Comparison of ENCODE assay signal across 25 cellular contexts in genomic region chr7:156192921-156193320, GRCh38.
DNase-seq lines count a peak whose midpoint lies in the region; ATAC-seq and TF ChIP-seq lines count a peak whose summit lies in the region.
"Had no signal": no experiment of that assay in that cellular context is flagged by ENCODE, and none has a peak within 500 bp of the region (broad histone marks: within the 10 kb centered on the region; RNA-seq: fewer than 3 reads in every experiment).

No MANE protein-coding gene starts in this region.

- POLR2A ChIA-PET in WTC11 (lab: Charles Lee) = no interaction called here

- H3K36me3 ChIP-seq in effector memory CD4-positive, alpha-beta T cell (ENCODE audit: control insufficient read depth, insufficient read depth, low read length) = no peaks in the 10 kb centered on the region
- H3K36me3 ChIP-seq: BLaER1 treated with 17β-estradiol and CSF1 and Interleukin-3, amounts not matched to agents 10 nM and 100 nM; heart left ventricle; suprapubic skin had no signal

- H3K4me1 ChIP-seq in effector memory CD4-positive, alpha-beta T cell (ENCODE audit: control insufficient read depth, insufficient read depth, low read length, poor library complexity, severe bottlenecking) = no peaks in the 10 kb centered on the region
- H3K4me1 ChIP-seq: heart left ventricle, suprapubic skin had no signal

- no peak overlapping the region for H3K27ac Mint-ChIP-seq in WTC11
- H3K27ac Mint-ChIP-seq: activated CD4-positive, alpha-beta memory T cell treated with anti-CD3 and anti-CD28 coated beads, Interleukin-2, amount 10 ng/mL, durations not matched to agents 7 days and 5 days; activated naive CD8-positive, alpha-beta T cell treated with anti-CD3 and anti-CD28 coated beads, Interleukin-2, amount 10 ng/mL, durations not matched to agents 7 days and 5 days; naive B cell had no signal

- no peaks in the 10 kb centered on the region; the same call in 1 of the 2 replicates for H3K27me3 Mint-ChIP-seq in WTC11 (ENCODE audit: low read depth)
- H3K27me3 Mint-ChIP-seq: activated CD4-positive, alpha-beta memory T cell treated with anti-CD3 and anti-CD28 coated beads, Interleukin-2, amount 10 ng/mL, durations not matched to agents 7 days and 5 days; activated naive CD8-positive, alpha-beta T cell treated with anti-CD3 and anti-CD28 coated beads, Interleukin-2, amount 10 ng/mL, durations not matched to agents 7 days and 5 days had no signal

- in situ Hi-C loops in ACHN (cut with HindIII; ENCODE audit: low pct_ligation_motif_present, low pct_unique_long_range_greater_than_20kb, low sequenced_read_pairs) = no loop called here

- no peak overlapping the region for H3K4me3 Mint-ChIP-seq in WTC11
- H3K4me3 Mint-ChIP-seq: activated CD4-positive, alpha-beta memory T cell treated with anti-CD3 and anti-CD28 coated beads, Interleukin-2, amount 10 ng/mL, durations not matched to agents 7 days and 5 days; activated naive CD8-positive, alpha-beta T cell treated with anti-CD3 and anti-CD28 coated beads, Interleukin-2, amount 10 ng/mL, durations not matched to agents 7 days and 5 days; naive B cell had no signal

- H3K4me3 ChIP-seq in effector memory CD4-positive, alpha-beta T cell (ENCODE audit: insufficient read depth, low read depth, low read length, poor library complexity, severe bottlenecking) = no peak overlapping the region
- H3K4me3 ChIP-seq: BLaER1 treated with 17β-estradiol and CSF1 and Interleukin-3, amounts not matched to agents 10 nM and 100 nM; heart left ventricle; suprapubic skin had no signal

- no peaks in the 10 kb centered on the region for H3K27me3 ChIP-seq in effector memory CD4-positive, alpha-beta T cell (replicated peaks; ENCODE audit: control insufficient read depth, insufficient read depth, low read length, poor library complexity, severe bottlenecking)
- H3K27me3 ChIP-seq: BLaER1 treated with 17β-estradiol and CSF1 and Interleukin-3, amounts not matched to agents 10 nM and 100 nM had no signal

- no peak overlapping the region for H3K27ac ChIP-seq in effector memory CD4-positive, alpha-beta T cell (ENCODE audit: insufficient read depth, low read length, poor library complexity, severe bottlenecking)
- H3K27ac ChIP-seq: BLaER1 treated with 17β-estradiol and CSF1 and Interleukin-3, amounts not matched to agents 10 nM and 100 nM; epithelial cell of prostate; heart left ventricle; suprapubic skin had no signal

- CTCF ChIA-PET in WTC11 (lab: Charles Lee) = no interaction called here

- peaks cover 81% of the 10 kb centered on the region for H3K9me3 Mint-ChIP-seq in WTC11

- ATAC-seq in WTC11 (no peak), GM21576 (IDR thresholded peaks at IDR 0.05; ENCODE audit: unreplicated experiment) (no peak), GM21717 (IDR thresholded peaks at IDR 0.05; ENCODE audit: unreplicated experiment) (no peak)
- ATAC-seq: activated CD4-positive, CD25-positive, alpha-beta regulatory T cell treated with anti-CD3 and anti-CD28 coated beads, Interleukin-2, amount 50 U/mL, for 24 hours; heart left ventricle; Right ventricle myocardium inferior had no signal

- no peaks in the 10 kb centered on the region for H3K9me3 ChIP-seq in effector memory CD4-positive, alpha-beta T cell (ENCODE audit: control insufficient read depth, low read length)
- H3K9me3 ChIP-seq: suprapubic skin had no signal

- TF ChIP-seq CTCF in WTC11 (IDR thresholded peaks at IDR 0.05) = no peak

- H3K36me3 Mint-ChIP-seq in WTC11 = peaks cover 39% of the 10 kb centered on the region
- H3K36me3 Mint-ChIP-seq: activated naive CD8-positive, alpha-beta T cell treated with anti-CD3 and anti-CD28 coated beads, Interleukin-2, amount 10 ng/mL, durations not matched to agents 7 days and 5 days; naive B cell had no signal

- no peaks in the 10 kb centered on the region for H3K4me1 Mint-ChIP-seq in WTC11
- H3K4me1 Mint-ChIP-seq: activated CD4-positive, alpha-beta memory T cell treated with anti-CD3 and anti-CD28 coated beads, Interleukin-2, amount 10 ng/mL, durations not matched to agents 7 days and 5 days; activated naive CD8-positive, alpha-beta T cell treated with anti-CD3 and anti-CD28 coated beads, Interleukin-2, amount 10 ng/mL, durations not matched to agents 7 days and 5 days had no signal

- peak; percentile 43 for DNase-seq in ACHN
- DNase-seq in M059J (ENCODE audit: low read depth) = peak; percentile 44
- peak; percentile 10 for DNase-seq in SW480 (ENCODE audit: low spot score)
- DNase-seq in iPS-NIHi11 (ENCODE audit: low spot score) = peak; percentile 34
- DNase-seq in WTC11 (ENCODE audit: low spot score) = no peak
- DNase-seq in effector memory CD4-positive, alpha-beta T cell = no peak
- DNase-seq: activated CD4-positive, alpha-beta memory T cell treated with anti-CD3 and anti-CD28 coated beads, Interleukin-2, amount 10 ng/mL, durations not matched to agents 7 days and 5 days; activated naive CD8-positive, alpha-beta T cell treated with anti-CD3 and anti-CD28 coated beads, Interleukin-2, amount 10 ng/mL, durations not matched to agents 7 days and 5 days; COR-L47; heart left ventricle; KBM-7; MV-4-11; naive B cell; NCI-H187; NCI-H526 treated with DMSO at 0.1 percent for 48 hours; small intestine; stimulated activated CD4-positive, alpha-beta T cell treated with anti-CD3 and anti-CD28 coated beads, Interleukin-1b, Interleukin-23, amount 100 ng/mL, for 48 hours; T-helper 9 cell had no signal

TF ChIP-seq in WTC11, 78 proteins besides CTCF, POLR2A, EP300 and RAD21:
- no peak for TF ChIP-seq FOXJ3 (CRISPR knock-in tag; IDR thresholded peaks at IDR 0.05; ENCODE audit: borderline replicate concordance)
- TF ChIP-seq IRF1 (CRISPR knock-in tag; IDR thresholded peaks at IDR 0.05) = no peak
- TF ChIP-seq ZNF281 (CRISPR knock-in tag; IDR thresholded peaks at IDR 0.05) = no peak
- TF ChIP-seq ZNF121 (CRISPR knock-in tag; IDR thresholded peaks at IDR 0.05) = no peak
- no peak for TF ChIP-seq E2F4 (CRISPR knock-in tag; IDR thresholded peaks at IDR 0.05; ENCODE audit: borderline replicate concordance, low read depth)
- TF ChIP-seq ZBTB21 (CRISPR knock-in tag; IDR thresholded peaks at IDR 0.05; ENCODE audit: borderline replicate concordance) = no peak
- TF ChIP-seq SOX15 (CRISPR knock-in tag; IDR thresholded peaks at IDR 0.05) = no peak
- no peak for TF ChIP-seq TCF7 (CRISPR knock-in tag; IDR thresholded peaks at IDR 0.05; ENCODE audit: low read depth)
- no peak for TF ChIP-seq HMGA2 (CRISPR knock-in tag; IDR thresholded peaks at IDR 0.05)
TF ChIP-seq in WTC11: peak in this region for 0.

Comparison
In these comparisons a context has a peak if more than half of its experiments do, and no peak if none do; other contexts are left out.
1. DNase-seq: peak in ACHN (single experiment), M059J (single experiment), SW480 (single experiment) and iPS-NIHi11 (single experiment); none in WTC11 (single experiment) and effector memory CD4-positive, alpha-beta T cell (0 of 3).